13 cellular contexts compared by ENCODE assay signal in the genomic region with DNA sequence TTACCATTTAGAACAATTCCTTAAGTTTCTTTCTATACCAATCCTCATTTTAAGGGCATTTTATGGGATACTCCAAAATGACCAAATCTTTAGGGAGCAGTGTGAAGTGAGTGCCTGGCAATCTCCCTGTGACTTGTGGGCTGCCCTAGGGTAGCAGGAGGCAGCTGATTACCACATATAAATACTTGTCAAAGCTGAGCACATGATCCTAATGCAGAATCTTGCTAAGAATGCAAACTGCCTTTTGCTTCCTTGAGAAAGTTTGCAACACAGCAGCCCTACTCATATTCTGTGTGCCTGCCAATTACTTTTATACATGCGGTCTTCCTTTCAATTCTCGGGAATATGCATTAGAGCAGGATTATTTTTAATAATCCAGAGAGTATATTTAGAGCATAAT. TPM values are rescaled to one million over a fixed set of nuclear protein-coding genes. Genes with fewer than 3 reads are reported as not detected.
A peak's percentile ranks its signal among the peaks of the same experiment; 100 is the strongest.
DNase-seq lines count a peak whose midpoint lies in the region; ATAC-seq and TF ChIP-seq lines count a peak whose summit lies in the region.
"Had no signal": no experiment of that assay in that cellular context is flagged by ENCODE, and none has a peak within 500 bp of the region (broad histone marks: within the 10 kb centered on the region; RNA-seq: fewer than 3 reads in every experiment).

No MANE protein-coding gene starts in this region.

- 32 to 44% methylated on average over 2 of the region's 2 CpGs for WGBS in upper lobe of left lung, 2 donors

- no peak for TF ChIP-seq EP300 in upper lobe of left lung (IDR thresholded peaks at IDR 0.05)

- no peaks in the 10 kb centered on the region for H3K36me3 Mint-ChIP-seq in activated T-helper 1 cell treated with anti-CD3 and anti-CD28 coated beads, Interleukin-12 subunit alpha, Interleukin-12 subunit beta, Interleukin-2, Interleukin-4 antibody, amounts not matched to agents 30 ng/mL and 10 ng/mL and 1 ng/mL, durations not matched to agents 14 hours and 24 hours and 36 hours (ENCODE audit: low read depth)
- H3K36me3 Mint-ChIP-seq: WTC11 had no signal

- H3K9me3 Mint-ChIP-seq in activated T-helper 1 cell treated with anti-CD3 and anti-CD28 coated beads, Interleukin-12 subunit alpha, Interleukin-12 subunit beta, Interleukin-2, Interleukin-4 antibody, amounts not matched to agents 30 ng/mL and 10 ng/mL and 1 ng/mL, durations not matched to agents 14 hours and 24 hours and 36 hours = no peaks in the 10 kb centered on the region
- H3K9me3 Mint-ChIP-seq: nephron progenitor cell, WTC11 had no signal

- H3K27me3 ChIP-seq in upper lobe of left lung = no peaks in the 10 kb centered on the region

- H3K9me3 ChIP-seq in upper lobe of left lung = no peaks in the 10 kb centered on the region

- H3K27me3 Mint-ChIP-seq in activated T-helper 1 cell treated with anti-CD3 and anti-CD28 coated beads, Interleukin-12 subunit alpha, Interleukin-12 subunit beta, Interleukin-2, Interleukin-4 antibody, amounts not matched to agents 30 ng/mL and 10 ng/mL and 1 ng/mL, durations not matched to agents 14 hours and 24 hours and 36 hours (ENCODE audit: insufficient read depth) = peaks cover 26% of the 10 kb centered on the region

- no peak for TF ChIP-seq POLR2A in upper lobe of left lung (IDR thresholded peaks at IDR 0.05)

- no peak overlapping the region for H3K27ac ChIP-seq in upper lobe of left lung
- H3K27ac ChIP-seq in substantia nigra (ENCODE audit: low read depth, low read length, poor library complexity, severe bottlenecking) = no peak overlapping the region

- H3K36me3 ChIP-seq in upper lobe of left lung = no peaks in the 10 kb centered on the region

- peak; percentile 57 to 61 for ATAC-seq in upper lobe of left lung (ENCODE audit: low FRiP score in 2 of 2)
- ATAC-seq: left lobe of liver, Right ventricle myocardium inferior had no signal

- H3K4me3 ChIP-seq in fibroblast of the aortic adventitia (ENCODE audit: low read depth, low read length) = no peak overlapping the region
- H3K4me3 ChIP-seq in upper lobe of left lung = no peak overlapping the region

- DNase-seq in Kasumi-1 (lab: John Stamatoyannopoulos, UW) = peak; percentile 89
- DNase-seq in SIG-M5 (lab: John Stamatoyannopoulos, UW) = peak; percentile 71
- peak; percentile 27 for DNase-seq in fibroblast of the aortic adventitia (ENCODE audit: low read depth)
- peak in 1 of 2 donors; percentile 44 for DNase-seq in upper lobe of left lung
- DNase-seq in NCI-H446 (lab: John Stamatoyannopoulos, UW) = no peak
- no peak for DNase-seq in activated T-helper 1 cell treated with anti-CD3 and anti-CD28 coated beads, Interleukin-12 subunit alpha, Interleukin-12 subunit beta, Interleukin-2, Interleukin-4 antibody, amounts not matched to agents 30 ng/mL and 10 ng/mL and 1 ng/mL, durations not matched to agents 14 hours and 24 hours and 36 hours (ENCODE audit: low spot score)
- no peak for DNase-seq in substantia nigra (lab: John Stamatoyannopoulos, UW)
- DNase-seq: activated CD8-positive, alpha-beta memory T cell treated with anti-CD3 and anti-CD28 coated beads, Interleukin-2, amount 50 U/mL, for 48 hours; effector memory CD4-positive, alpha-beta T cell had no signal

- no peaks in the 10 kb centered on the region for H3K4me1 Mint-ChIP-seq in activated T-helper 1 cell treated with anti-CD3 and anti-CD28 coated beads, Interleukin-12 subunit alpha, Interleukin-12 subunit beta, Interleukin-2, Interleukin-4 antibody, amounts not matched to agents 30 ng/mL and 10 ng/mL and 1 ng/mL, durations not matched to agents 14 hours and 24 hours and 36 hours (ENCODE audit: low read depth)

- H3K27ac Mint-ChIP-seq in activated T-helper 1 cell treated with anti-CD3 and anti-CD28 coated beads, Interleukin-12 subunit alpha, Interleukin-12 subunit beta, Interleukin-2, Interleukin-4 antibody, amounts not matched to agents 30 ng/mL and 10 ng/mL and 1 ng/mL, durations not matched to agents 14 hours and 24 hours and 36 hours = no peak overlapping the region
- H3K27ac Mint-ChIP-seq: nephron progenitor cell, WTC11 had no signal

- intact Hi-C loops in activated T-helper 1 cell treated with anti-CD3 and anti-CD28 coated beads, Interleukin-12 subunit alpha, Interleukin-12 subunit beta, Interleukin-2, Interleukin-4 antibody, amounts not matched to agents 30 ng/mL and 10 ng/mL and 1 ng/mL, durations not matched to agents 14 hours and 24 hours and 36 hours (cut with micrococcal nuclease) = no loop called here

- no peak for TF ChIP-seq CTCF in fibroblast of the aortic adventitia (IDR thresholded peaks at IDR 0.05; ENCODE audit: insufficient read depth, low read length)
- no peak for TF ChIP-seq CTCF in upper lobe of left lung (IDR thresholded peaks at IDR 0.05)

- H3K4me3 Mint-ChIP-seq in activated T-helper 1 cell treated with anti-CD3 and anti-CD28 coated beads, Interleukin-12 subunit alpha, Interleukin-12 subunit beta, Interleukin-2, Interleukin-4 antibody, amounts not matched to agents 30 ng/mL and 10 ng/mL and 1 ng/mL, durations not matched to agents 14 hours and 24 hours and 36 hours = no peak overlapping the region
- H3K4me3 Mint-ChIP-seq: nephron progenitor cell, WTC11 had no signal

- H3K4me1 ChIP-seq in upper lobe of left lung = peaks cover 7 to 15% (median 14%) of the 10 kb centered on the region in 4 donors

RNA-seq across cellular contexts. Expression of a gene that starts 18.2 kb away (rescaled TPM):
- total RNA-seq in fibroblast of the aortic adventitia (ENCODE audit: low replicate concordance) (42.0 and 102 TPM in 2 replicates), upper lobe of left lung (10 to 100 TPM in 4 of 6 donors, 1 to 10 TPM in 2; 5.0 to 17.9 (median 12.5) TPM)
- 17.6 and 20.7 TPM in 2 replicates for total RNA-seq in activated T-helper 1 cell treated with anti-CD3 and anti-CD28 coated beads, Interleukin-12 subunit alpha, Interleukin-12 subunit beta, Interleukin-2, Interleukin-4 antibody, amounts not matched to agents 30 ng/mL and 10 ng/mL and 1 ng/mL, durations not matched to agents 14 hours and 24 hours and 36 hours

Comparison
In these comparisons a context has a peak if more than half of its experiments do, and no peak if none do; other contexts are left out.
1. DNase-seq: peak in Kasumi-1 (2 of 2), SIG-M5 (single experiment) and fibroblast of the aortic adventitia (single experiment); none in NCI-H446 (0 of 2), activated T-helper 1 cell treated with anti-CD3 and anti-CD28 coated beads, Interleukin-12 subunit alpha, Interleukin-12 subunit beta, Interleukin-2, Interleukin-4 antibody, amounts not matched to agents 30 ng/mL and 10 ng/mL and 1 ng/mL, durations not matched to agents 14 hours and 24 hours and 36 hours (single experiment) and substantia nigra (0 of 49).